1 cellular context compared by ENCODE assay signal in genomic region chr5:140573683-140574082, GRCh38.
TF ChIP-seq lines count a peak whose summit lies in the region.

No MANE protein-coding gene starts in this region.

TF ChIP-seq in HepG2, 621 proteins besides CTCF, POLR2A, EP300 and RAD21:
- 0 out of 2 replicates have a peak, but pooled peaks have one; percentile 16 for TF ChIP-seq ARID4A (CRISPR knock-in tag; IDR thresholded peaks at IDR 0.05; ENCODE audit: borderline replicate concordance)
- TF ChIP-seq, protein P1, sequence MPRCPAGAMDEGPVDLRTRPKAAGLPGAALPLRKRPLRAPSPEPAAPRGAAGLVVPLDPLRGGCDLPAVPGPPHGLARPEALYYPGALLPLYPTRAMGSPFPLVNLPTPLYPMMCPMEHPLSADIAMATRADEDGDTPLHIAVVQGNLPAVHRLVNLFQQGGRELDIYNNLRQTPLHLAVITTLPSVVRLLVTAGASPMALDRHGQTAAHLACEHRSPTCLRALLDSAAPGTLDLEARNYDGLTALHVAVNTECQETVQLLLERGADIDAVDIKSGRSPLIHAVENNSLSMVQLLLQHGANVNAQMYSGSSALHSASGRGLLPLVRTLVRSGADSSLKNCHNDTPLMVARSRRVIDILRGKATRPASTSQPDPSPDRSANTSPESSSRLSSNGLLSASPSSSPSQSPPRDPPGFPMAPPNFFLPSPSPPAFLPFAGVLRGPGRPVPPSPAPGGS (CRISPR knock-in tag; IDR thresholded peaks at IDR 0.05), result no peak
- TF ChIP-seq ZNF138 (CRISPR knock-in tag; IDR thresholded peaks at IDR 0.05; ENCODE audit: low read depth), result no peak
- TF ChIP-seq ZNF816 (CRISPR knock-in tag; IDR thresholded peaks at IDR 0.05; ENCODE audit: borderline replicate concordance), result no peak
- no peak for TF ChIP-seq AGO2 (optimal IDR thresholded peaks at IDR 0.05; ENCODE audit: low read depth, low read length)
